13 cellular contexts compared by ENCODE assay signal in the genomic region with DNA sequence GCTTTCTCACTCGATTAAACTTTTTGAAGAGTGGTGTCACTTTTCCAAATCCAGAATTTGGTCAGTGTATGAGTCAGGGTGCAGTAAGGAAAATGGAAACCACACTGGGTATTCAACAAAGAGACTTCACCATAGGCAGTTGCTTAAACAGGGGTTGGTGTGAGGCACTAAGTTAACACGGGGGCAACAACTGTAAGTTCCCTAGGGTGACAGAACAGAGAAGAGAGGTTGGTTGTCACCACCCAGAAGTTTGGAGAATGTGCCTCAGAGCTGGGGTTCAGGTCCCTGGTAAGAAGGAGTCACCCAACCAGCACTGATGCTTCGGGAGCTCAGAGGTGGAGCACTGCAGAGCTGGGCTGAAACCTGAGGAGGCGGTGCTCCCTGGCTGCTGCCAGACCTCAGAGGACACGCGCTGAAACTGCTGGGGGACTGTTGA.
DNase-seq lines count a peak whose midpoint lies in the region; ATAC-seq and TF ChIP-seq lines count a peak whose summit lies in the region.
"Had no signal": no experiment of that assay in that cellular context is flagged by ENCODE, and none has a peak within 500 bp of the region (broad histone marks: within the 10 kb centered on the region; RNA-seq: fewer than 3 reads in every experiment).

No MANE protein-coding gene starts in this region.

- no peaks in the 10 kb centered on the region for H3K27me3 Mint-ChIP-seq in T-helper 2 cell treated with Interferon-gamma antibody and Interleukin-4, amounts not matched to agents 5 μg/mL and 100 μg/mL, for 36 hours (ENCODE audit: low read depth)

- H3K36me3 Mint-ChIP-seq in T-helper 2 cell treated with Interferon-gamma antibody and Interleukin-4, amounts not matched to agents 5 μg/mL and 100 μg/mL, for 36 hours (ENCODE audit: low read depth): peaks cover 69% of the 10 kb centered on the region

- peak; percentile 71 for DNase-seq in activated CD8-positive, alpha-beta memory T cell treated with anti-CD3 and anti-CD28 coated beads, Interleukin-2, amount 50 U/mL, for 48 hours
- no peak for DNase-seq in activated CD8-positive, alpha-beta memory T cell treated with anti-CD3 and anti-CD28 coated beads, Interleukin-2, amount 50 U/mL, for 4 hours
- DNase-seq in T-helper 2 cell treated with Interferon-gamma antibody and Interleukin-4, amounts not matched to agents 5 μg/mL and 100 μg/mL, for 36 hours (ENCODE audit: low spot score): peak; percentile 43
- DNase-seq in dorsolateral prefrontal cortex (no peak), GOT3 (lab: John Stamatoyannopoulos, UW) (no peak), aorta (no peak), retina (no peak)
- no peak for DNase-seq in stimulated activated naive CD8-positive, alpha-beta T cell treated with anti-CD3 and anti-CD28 coated beads, Interleukin-15, Interleukin-2, amounts not matched to agents 100 U/mL and 50 U/mL, for 24 hours
- DNase-seq: activated gamma-delta T cell; DND-41; effector CD8-positive, alpha-beta T cell; sigmoid colon had no signal

- no peak overlapping the region for H3K4me3 Mint-ChIP-seq in T-helper 2 cell treated with Interferon-gamma antibody and Interleukin-4, amounts not matched to agents 5 μg/mL and 100 μg/mL, for 36 hours

- no peak for TF ChIP-seq CTCF in dorsolateral prefrontal cortex (IDR thresholded peaks at IDR 0.05 in 54 of 56, conservative IDR thresholded peaks at IDR 0.05 in 2 of 56; ENCODE audit: low read depth in 1 of 56, partially characterized antibody in 56 of 56)

- H3K36me3 ChIP-seq in aorta (ENCODE audit: control insufficient read depth in 1 of 2, insufficient read depth in 2 of 2, low read length in 1 of 2): peaks cover under 1 to 4% of the 10 kb centered on the region in 2 donors

- no peaks in the 10 kb centered on the region for H3K9me3 ChIP-seq in aorta (ENCODE audit: control insufficient read depth, low read length)
- H3K9me3 ChIP-seq: sigmoid colon had no signal

- H3K27me3 ChIP-seq in dorsolateral prefrontal cortex (no peaks in the 10 kb centered on the region), aorta (ENCODE audit: control insufficient read depth in 1 of 2, insufficient read depth in 2 of 2, low read length in 1 of 2) (no peaks in the 10 kb centered on the region)
- H3K27me3 ChIP-seq: sigmoid colon had no signal

- WGBS in aorta, 2 donors: 66 to 74% methylated on average over 6 of the region's 6 CpGs

- intact Hi-C loops in dorsolateral prefrontal cortex (cut with DNase I): no loop called here
- intact Hi-C loops in aorta (cut with DNase I): no loop called here

- H3K27ac Mint-ChIP-seq in T-helper 2 cell treated with Interferon-gamma antibody and Interleukin-4, amounts not matched to agents 5 μg/mL and 100 μg/mL, for 36 hours: peak overlapping the region; percentile 13

- H3K4me3 ChIP-seq in dorsolateral prefrontal cortex: no peak overlapping the region
- H3K4me3 ChIP-seq in aorta (ENCODE audit: low read length in 2 of 2): no peak overlapping the region
- H3K4me3 ChIP-seq: sigmoid colon had no signal

- H3K4me1 ChIP-seq in aorta (ENCODE audit: control insufficient read depth in 1 of 2, insufficient read depth in 2 of 2, low read length in 2 of 2): peaks cover 9 to 15% of the 10 kb centered on the region in 2 donors

- H3K27ac ChIP-seq in dorsolateral prefrontal cortex (peak overlapping the region in 48 of 59 donors; percentile 1 to 92 (median 80)), aorta (ENCODE audit: low read depth in 1 of 2, low read length in 2 of 2) (no peak overlapping the region)
- H3K27ac ChIP-seq: HL-60 had no signal

- H3K9me3 Mint-ChIP-seq in T-helper 2 cell treated with Interferon-gamma antibody and Interleukin-4, amounts not matched to agents 5 μg/mL and 100 μg/mL, for 36 hours: no peaks in the 10 kb centered on the region

- ATAC-seq in stimulated activated naive CD8-positive, alpha-beta T cell treated with anti-CD3 and anti-CD28 coated beads, Interleukin-15, Interleukin-2, amounts not matched to agents 100 U/mL and 50 U/mL, for 24 hours: peak; percentile 90
- no peak for ATAC-seq in aorta (ENCODE audit: low FRiP score)

- H3K4me1 Mint-ChIP-seq in T-helper 2 cell treated with Interferon-gamma antibody and Interleukin-4, amounts not matched to agents 5 μg/mL and 100 μg/mL, for 36 hours (ENCODE audit: low read depth): peaks cover 43% of the 10 kb centered on the region

Comparison
In these comparisons a context has a peak if more than half of its experiments do, and no peak if none do; other contexts are left out.
1. DNase-seq: peak in activated CD8-positive, alpha-beta memory T cell treated with anti-CD3 and anti-CD28 coated beads, Interleukin-2, amount 50 U/mL, for 48 hours (single experiment) and T-helper 2 cell treated with Interferon-gamma antibody and Interleukin-4, amounts not matched to agents 5 μg/mL and 100 μg/mL, for 36 hours (single experiment); none in activated CD8-positive, alpha-beta memory T cell treated with anti-CD3 and anti-CD28 coated beads, Interleukin-2, amount 50 U/mL, for 4 hours (single experiment), dorsolateral prefrontal cortex (0 of 10), stimulated activated naive CD8-positive, alpha-beta T cell treated with anti-CD3 and anti-CD28 coated beads, Interleukin-15, Interleukin-2, amounts not matched to agents 100 U/mL and 50 U/mL, for 24 hours (single experiment), GOT3 (single experiment), aorta (0 of 2) and retina (single experiment).
2. H3K27ac ChIP-seq: peak in dorsolateral prefrontal cortex (48 of 59); none in aorta (0 of 2).